ENCODE assay signal across 17 cellular contexts in genomic region chr4:16894406-16894805, GRCh38. TPM values are rescaled to one million over a fixed set of nuclear protein-coding genes. Genes with fewer than 3 reads are reported as not detected.
DNase-seq lines count a peak whose midpoint lies in the region; ATAC-seq and TF ChIP-seq lines count a peak whose summit lies in the region.
"Had no signal": no experiment of that assay in that cellular context is flagged by ENCODE, and none has a peak within 500 bp of the region (broad histone marks: within the 10 kb centered on the region; RNA-seq: fewer than 3 reads in every experiment).

No MANE protein-coding gene starts in this region.

- no peak for TF ChIP-seq EP300 in SK-N-SH (IDR thresholded peaks at IDR 0.05; ENCODE audit: borderline replicate concordance in 1 of 2, low read depth in 1 of 2, low read length in 1 of 2)

- no peak for ATAC-seq in SK-N-SH treated with all-trans-retinoic acid at 6 μM for 48 hours
- no peak for ATAC-seq in left lung
- ATAC-seq in GM18867 (IDR thresholded peaks at IDR 0.05; ENCODE audit: unreplicated experiment): no peak
- no peak for ATAC-seq in activated T-cell treated with anti-CD3 and anti-CD28 coated beads, Interleukin-2, amount 50 U/mL, for 4 hours

- CTCF ChIA-PET in SK-N-SH (lab: Yijun Ruan, JAX): interaction anchor here (1.0 to 1.9 kb wide), 2 partner anchors 26 to 430 kb away, joined by 3 to 5 read pairs; no protein-coding TSS in a partner anchor

- no peaks in the 10 kb centered on the region for H3K9me2 ChIP-seq in SK-N-SH

- H3K27me3 Mint-ChIP-seq in activated T-cell treated with anti-CD3 and anti-CD28 coated beads, Interleukin-2, amount 50 U/mL, for 4 hours (ENCODE audit: low read depth): peaks cover 14% of the 10 kb centered on the region

- H3K36me3 Mint-ChIP-seq in activated T-cell treated with anti-CD3 and anti-CD28 coated beads, Interleukin-2, amount 50 U/mL, for 4 hours (ENCODE audit: insufficient read depth): no peaks in the 10 kb centered on the region
- H3K36me3 Mint-ChIP-seq: CD8-positive, alpha-beta memory T cell had no signal

- TF ChIP-seq RAD21 in SK-N-SH (IDR thresholded peaks at IDR 0.05; ENCODE audit: low read length): no peak

- H3K79me2 ChIP-seq in SK-N-SH (ENCODE audit: insufficient read depth): peaks cover 85% of the 10 kb centered on the region

- H3K4me1 ChIP-seq in SK-N-SH (ENCODE audit: control insufficient read depth in 1 of 2, insufficient read depth in 2 of 2, low read depth in 1 of 2, low read length in 1 of 2) (peaks cover 5 to 40% of the 10 kb centered on the region in 2 experiments; a peak in 3 of 4 replicates), left lung (peaks cover 0 to 13% of the 10 kb centered on the region in 2 donors), subcutaneous abdominal adipose tissue (ENCODE audit: control insufficient read depth in 5 of 5, insufficient read depth in 5 of 5, low read length in 5 of 5) (peaks cover 0 to 41% (median 14%) of the 10 kb centered on the region in 5 donors)

- 54% methylated on average over 1 of the region's 1 CpG for WGBS in SK-N-SH (ENCODE audit: low lambda C conversion rate)

- peaks cover 15% of the 10 kb centered on the region for H3F3A ChIP-seq in SK-N-SH (replicated peaks; ENCODE audit: insufficient read depth)

- H3K9ac ChIP-seq in SK-N-SH (peak overlapping the region; percentile 33; the same call in 1 of the 2 replicates), subcutaneous abdominal adipose tissue (ENCODE audit: low read length in 5 of 5) (peak overlapping the region in 1 of 5 donors; percentile 22)

- H3K4me3 ChIP-seq in SK-N-SH (ENCODE audit: low read depth in 2 of 2, low read length in 1 of 2) (0 out of 4 replicates have a peak overlapping the region, but pooled peaks of 1 of the 2 experiments have one; percentile 9), left lung (peak overlapping the region in 1 of 2 donors; percentile 37), subcutaneous abdominal adipose tissue (ENCODE audit: low read depth in 1 of 5, low read length in 5 of 5) (peak overlapping the region in 4 of 5 donors; percentile 25 to 67 (median 56))
- H3K4me3 ChIP-seq: sigmoid colon had no signal

- no peaks in the 10 kb centered on the region for H3K9me3 Mint-ChIP-seq in activated T-cell treated with anti-CD3 and anti-CD28 coated beads, Interleukin-2, amount 50 U/mL, for 4 hours
- H3K9me3 Mint-ChIP-seq: activated naive CD8-positive, alpha-beta T cell treated with anti-CD3 and anti-CD28 coated beads, Interleukin-2, amount 10 ng/mL, durations not matched to agents 7 days and 5 days had no signal

- no peak for TF ChIP-seq CTCF in SK-N-SH (IDR thresholded peaks at IDR 0.05)
- no peak for TF ChIP-seq CTCF in left lung (IDR thresholded peaks at IDR 0.05)

- no peak overlapping the region for H3K4me3 Mint-ChIP-seq in activated T-cell treated with anti-CD3 and anti-CD28 coated beads, Interleukin-2, amount 50 U/mL, for 4 hours
- H3K4me3 Mint-ChIP-seq: activated naive CD8-positive, alpha-beta T cell treated with anti-CD3 and anti-CD28 coated beads, Interleukin-2, amount 10 ng/mL, durations not matched to agents 7 days and 5 days had no signal

- no peak for DNase-seq in SK-N-SH
- peak; percentile 35 for DNase-seq in astrocyte of the hippocampus (ENCODE audit: low read depth, low spot score)
- no peak for DNase-seq in left lung
- no peak for DNase-seq in HUDEP-2 (lab: John Stamatoyannopoulos, UW; ENCODE audit: unreplicated experiment in 76 of 76)
- no peak for DNase-seq in activated T-cell treated with anti-CD3 and anti-CD28 coated beads, Interleukin-2, amount 50 U/mL, for 4 hours
- DNase-seq: activated naive CD8-positive, alpha-beta T cell treated with anti-CD3 and anti-CD28 coated beads, Interleukin-2, amount 10 ng/mL, durations not matched to agents 7 days and 5 days; CD8-positive, alpha-beta memory T cell; KG1; NCI-H1694; NCI-H526 treated with DMSO at 0.1 percent for 48 hours; sigmoid colon; stimulated activated naive CD4-positive, alpha-beta T cell treated with Interleukin-2 at 50 U/mL for 16 hours; T-helper 2 cell had no signal

- POLR2A ChIA-PET in SK-N-SH (lab: Yijun Ruan, JAX): no interaction called here

- intact Hi-C loops in left lung (cut with DNase I): no loop called here

- H3K27ac ChIP-seq in SK-N-SH (ENCODE audit: low read depth in 2 of 2, low read length in 1 of 2) (peak overlapping the region in 1 of 2 experiments; percentile 70; a peak in 2 of 4 replicates), left lung (peak overlapping the region; percentile 65 to 68), subcutaneous abdominal adipose tissue (ENCODE audit: low read depth, low read length) (peak overlapping the region; percentile 77)
- H3K27ac ChIP-seq: 22Rv1 had no signal

- H3K27me3 ChIP-seq in SK-N-SH (ENCODE audit: insufficient read depth) (no peaks in the 10 kb centered on the region), left lung (peaks cover 0 to 27% of the 10 kb centered on the region in 2 donors), subcutaneous abdominal adipose tissue (ENCODE audit: control insufficient read depth in 5 of 5, insufficient read depth in 4 of 5, low read length in 5 of 5) (peaks cover 0 to 5% (median 3%) of the 10 kb centered on the region in 5 donors)
- H3K27me3 ChIP-seq: sigmoid colon had no signal

- peak overlapping the region; percentile 71; the same call in 1 of the 2 replicates for H2AFZ ChIP-seq in SK-N-SH (ENCODE audit: low read depth)

- peaks cover 39% of the 10 kb centered on the region for H3K4me1 Mint-ChIP-seq in activated T-cell treated with anti-CD3 and anti-CD28 coated beads, Interleukin-2, amount 50 U/mL, for 4 hours (ENCODE audit: low read depth)

- H4K20me1 ChIP-seq in SK-N-SH (ENCODE audit: insufficient read depth): no peaks in the 10 kb centered on the region

- H3K9me3 ChIP-seq in SK-N-SH: no peaks in the 10 kb centered on the region
- no peaks in the 10 kb centered on the region for H3K9me3 ChIP-seq in left lung
- H3K9me3 ChIP-seq in subcutaneous abdominal adipose tissue (ENCODE audit: control insufficient read depth in 5 of 5, low read length in 5 of 5): no peaks in the 10 kb centered on the region
- H3K9me3 ChIP-seq: sigmoid colon had no signal

- H3K4me2 ChIP-seq in SK-N-SH: peak overlapping the region; percentile 81; the same call in 1 of the 2 replicates

- H3K36me3 ChIP-seq in SK-N-SH (replicated peaks in 1 of 2; ENCODE audit: control insufficient read depth in 1 of 2, insufficient read depth in 2 of 2, low read length in 1 of 2) (peaks cover 0 to 3% of the 10 kb centered on the region in 2 experiments), left lung (no peaks in the 10 kb centered on the region), subcutaneous abdominal adipose tissue (ENCODE audit: control insufficient read depth in 5 of 5, insufficient read depth in 5 of 5, low read length in 5 of 5) (no peaks in the 10 kb centered on the region)
- H3K36me3 ChIP-seq: sigmoid colon had no signal

TF ChIP-seq in SK-N-SH, 30 proteins besides CTCF, POLR2A, EP300 and RAD21:
- 0 out of 2 replicates have a peak, but pooled peaks have one; percentile 20 for TF ChIP-seq TCF12 (IDR thresholded peaks at IDR 0.05)
- no peak for TF ChIP-seq MEF2A (IDR thresholded peaks at IDR 0.05; ENCODE audit: borderline replicate concordance, low read depth)
TF ChIP-seq in SK-N-SH: peak in this region for 1.

TF ChIP-seq in SK-N-SH treated with all-trans-retinoic acid at 6 μM for 48 hours, 23 proteins besides CTCF, POLR2A, EP300 and RAD21 (continues in another document):
- TF ChIP-seq TCF4 (CRISPR knock-in tag; IDR thresholded peaks at IDR 0.05; ENCODE audit: borderline replicate concordance) (no peak), ISL1 (CRISPR knock-in tag; IDR thresholded peaks at IDR 0.05) (no peak), ZFP30 (CRISPR knock-in tag; IDR thresholded peaks at IDR 0.05) (no peak), ZNF70 (CRISPR knock-in tag; IDR thresholded peaks at IDR 0.05) (no peak), OSR1 (CRISPR knock-in tag; IDR thresholded peaks at IDR 0.05) (no peak), GLIS3 (CRISPR knock-in tag; IDR thresholded peaks at IDR 0.05) (no peak), ZC3H10 (CRISPR knock-in tag; IDR thresholded peaks at IDR 0.05) (no peak), ESRRG (CRISPR knock-in tag; IDR thresholded peaks at IDR 0.05) (no peak), CREB5 (CRISPR knock-in tag; IDR thresholded peaks at IDR 0.05; ENCODE audit: low read depth) (no peak), TOX (CRISPR knock-in tag; IDR thresholded peaks at IDR 0.05; ENCODE audit: borderline replicate concordance) (no peak), ZNF565 (CRISPR knock-in tag; conservative IDR thresholded peaks at IDR 0.05; ENCODE audit: low read depth) (no peak), PPARA (CRISPR knock-in tag; IDR thresholded peaks at IDR 0.05; ENCODE audit: borderline replicate concordance) (no peak)

RNA-seq across cellular contexts. Expression of gene LDB2, which starts 4.0 kb away (rescaled TPM):
- polyA plus RNA-seq in SK-N-SH (2012; rRNA removed): 11.0 and 18.5 TPM in 2 replicates
- polyA plus RNA-seq in SK-N-SH (2012; cell fraction: cytosol; rRNA removed): 9.3 and 12.4 TPM in 2 replicates
- polyA plus RNA-seq in SK-N-SH (2012; cell fraction: nucleus; rRNA removed): 9.8 and 14.2 TPM in 2 replicates
- total RNA-seq in left lung: 10 to 100 TPM; 37.7 to 74.0 TPM
- under 1 TPM in 1 of 3 donors, not detected in 2; 0.11 TPM for total RNA-seq in activated T-cell treated with anti-CD3 and anti-CD28 coated beads, Interleukin-2, amount 50 U/mL, for 4 hours
- total RNA-seq: activated naive CD8-positive, alpha-beta T cell treated with anti-CD3 and anti-CD28 coated beads, Interleukin-2, amount 10 ng/mL, durations not matched to agents 7 days and 5 days; CD8-positive, alpha-beta memory T cell had no signal
- polyA plus RNA-seq: CD8-positive, alpha-beta memory T cell had no signal

Comparison
In these comparisons a context has a peak if more than half of its experiments do, and no peak if none do; other contexts are left out.
1. RNA of gene LDB2, which starts 4.0 kb away (total RNA-seq): 37.7 to 74.0 TPM in left lung; 0.11 TPM in activated T-cell treated with anti-CD3 and anti-CD28 coated beads, Interleukin-2, amount 50 U/mL, for 4 hours; every median in the first group is over 10 times any median in the second.